ENCODE assay signal across 8 cellular contexts in genomic region chr16:57284206-57284951, GRCh38. TPM values are rescaled to one million over a fixed set of nuclear protein-coding genes. Genes with fewer than 3 reads are reported as not detected.
DNase-seq lines count a peak whose midpoint lies in the region; ATAC-seq and TF ChIP-seq lines count a peak whose summit lies in the region.

Gene PLLP (minus strand): TSS chr16:57284672. CDS start chr16:57284540, 132 bp downstream.

- peak within 1 kb of the TSS; percentile 4 for H3K27ac ChIP-seq in CD8-positive, alpha-beta memory T cell (ENCODE audit: low read depth, low read length)
- H3K27ac ChIP-seq in HUES48 (ENCODE audit: low read depth, low read length) (no peak within 1 kb of the TSS), dorsolateral prefrontal cortex (peak within 1 kb of the TSS; percentile 58 to 99 (median 95)), right lobe of liver (no peak within 1 kb of the TSS)

- H3K4me1 ChIP-seq in CD8-positive, alpha-beta memory T cell (ENCODE audit: insufficient read depth, low read length) = peaks cover 16% of the 10 kb centered on the region
- H3K4me1 ChIP-seq in HUES48 (ENCODE audit: control insufficient read depth, insufficient read depth, low read length) (no peaks in the 10 kb centered on the region), right lobe of liver (peaks cover 0 to 18% (median 7%) of the 10 kb centered on the region in 4 donors)

- no peaks in the 10 kb centered on the region for H3K9me3 Mint-ChIP-seq in CD8-positive, alpha-beta memory T cell
- no peaks in the 10 kb centered on the region for H3K9me3 Mint-ChIP-seq in activated CD4-positive, alpha-beta T cell treated with anti-CD3 and anti-CD28 coated beads, Interleukin-2, amount 10 ng/mL, durations not matched to agents 24 days and 14 days

- in situ Hi-C loops in G401 (cut with HindIII; ENCODE audit: low sequenced_read_pairs) = no loop called here

- TF ChIP-seq CTCF in dorsolateral prefrontal cortex (IDR thresholded peaks at IDR 0.05 in 54 of 56, conservative IDR thresholded peaks at IDR 0.05 in 2 of 56; ENCODE audit: low read depth in 1 of 56, partially characterized antibody in 56 of 56) (peak in 12 of 56 donors; percentile 7 to 29 (median 14)), right lobe of liver (IDR thresholded peaks at IDR 0.05) (no peak)

- POLR2A ChIA-PET in CD8-positive, alpha-beta memory T cell (lab: Charles Lee) = no interaction called here

- H3K4me3 ChIP-seq in CD8-positive, alpha-beta memory T cell (ENCODE audit: low read length) = peak within 1 kb of the TSS; percentile 53
- H3K4me3 ChIP-seq in HUES48 (ENCODE audit: low read depth, low read length) (peak within 1 kb of the TSS; percentile 72), dorsolateral prefrontal cortex (peak within 1 kb of the TSS; percentile 42 to 93 (median 75)), right lobe of liver (peak within 1 kb of the TSS; percentile 45 to 62 (median 52))

- peak; percentile 32 for TF ChIP-seq POLR2A in right lobe of liver (IDR thresholded peaks at IDR 0.05)

- no peaks in the 10 kb centered on the region for H3K36me3 ChIP-seq in CD8-positive, alpha-beta memory T cell (ENCODE audit: insufficient read depth, low read length)
- no peaks in the 10 kb centered on the region for H3K36me3 ChIP-seq in HUES48 (ENCODE audit: control insufficient read depth, insufficient read depth, low read length)
- no peaks in the 10 kb centered on the region for H3K36me3 ChIP-seq in right lobe of liver

- peak in 4 of 5 donors; percentile 13 to 59 (median 32) for DNase-seq in CD8-positive, alpha-beta memory T cell
- peak; percentile 86 for DNase-seq in activated CD4-positive, alpha-beta T cell treated with anti-CD3 and anti-CD28 coated beads, Interleukin-2, amount 10 ng/mL, durations not matched to agents 24 days and 14 days
- DNase-seq in dorsolateral prefrontal cortex (peak in 7 of 10 donors; percentile 17 to 81 (median 60)), right lobe of liver (peak in 2 of 3 donors; percentile 41 to 70), G401 (ENCODE audit: low spot score) (no peak)
- peak; percentile 15 for DNase-seq in stimulated activated CD8-positive, alpha-beta memory T cell treated with anti-CD3 and anti-CD28 coated beads, Interleukin-15, amount 100 ng/mL, for 1 hour (ENCODE audit: low read depth)

- peaks cover 17 to 24% of the 10 kb centered on the region in 2 donors for H3K27me3 Mint-ChIP-seq in CD8-positive, alpha-beta memory T cell
- peaks cover 35% of the 10 kb centered on the region for H3K27me3 Mint-ChIP-seq in activated CD4-positive, alpha-beta T cell treated with anti-CD3 and anti-CD28 coated beads, Interleukin-2, amount 10 ng/mL, durations not matched to agents 24 days and 14 days

- peak within 1 kb of the TSS in 1 of 8 donors; percentile 21 for H3K27ac Mint-ChIP-seq in CD8-positive, alpha-beta memory T cell
- H3K27ac Mint-ChIP-seq in activated CD4-positive, alpha-beta T cell treated with anti-CD3 and anti-CD28 coated beads, Interleukin-2, amount 10 ng/mL, durations not matched to agents 24 days and 14 days = peak within 1 kb of the TSS; percentile 63

- intact Hi-C loops in activated CD4-positive, alpha-beta T cell treated with anti-CD3 and anti-CD28 coated beads, Interleukin-2, amount 10 ng/mL, durations not matched to agents 24 days and 14 days (cut with micrococcal nuclease) = loop anchor here (1.0 to 10.0 kb wide), 3 partner anchors 16 to 100 kb away; partner anchors contain the start of genes ARL2BP, PSME3IP1 and RSPRY1
- intact Hi-C loops in dorsolateral prefrontal cortex (cut with DNase I) (loop anchor here (2.0 to 5.0 kb wide), 3 partner anchors 22 to 97 kb away; partner anchors contain the start of genes ARL2BP (in 1 of the 2), PSME3IP1 (in 1 of the 2) and RSPRY1 (in 1 of the 2)), right lobe of liver (cut with DNase I) (no loop called here)

- H3K27me3 ChIP-seq in CD8-positive, alpha-beta memory T cell (ENCODE audit: insufficient read depth, low read length, poor library complexity, severe bottlenecking) = peaks cover 10% of the 10 kb centered on the region
- peaks cover 45% of the 10 kb centered on the region for H3K27me3 ChIP-seq in HUES48 (ENCODE audit: control insufficient read depth, insufficient read depth, low read length)
- H3K27me3 ChIP-seq in dorsolateral prefrontal cortex = peaks cover 0 to 17% (median 3%) of the 10 kb centered on the region in 45 donors
- H3K27me3 ChIP-seq in right lobe of liver = no peaks in the 10 kb centered on the region

- H3K9ac ChIP-seq in HUES48 (ENCODE audit: low read depth, low read length) = peak within 1 kb of the TSS; percentile 10; the same call in 1 of the 2 replicates

- H3K4me1 Mint-ChIP-seq in CD8-positive, alpha-beta memory T cell = peaks cover 7 to 19% (median 17%) of the 10 kb centered on the region in 3 donors
- peaks cover 21% of the 10 kb centered on the region for H3K4me1 Mint-ChIP-seq in activated CD4-positive, alpha-beta T cell treated with anti-CD3 and anti-CD28 coated beads, Interleukin-2, amount 10 ng/mL, durations not matched to agents 24 days and 14 days

- peak within 1 kb of the TSS; percentile 58 to 89 (median 71) for H3K4me3 Mint-ChIP-seq in CD8-positive, alpha-beta memory T cell
- H3K4me3 Mint-ChIP-seq in activated CD4-positive, alpha-beta T cell treated with anti-CD3 and anti-CD28 coated beads, Interleukin-2, amount 10 ng/mL, durations not matched to agents 24 days and 14 days = peak within 1 kb of the TSS; percentile 77

- CTCF ChIA-PET in CD8-positive, alpha-beta memory T cell (lab: Charles Lee) = no interaction called here

- WGBS in right lobe of liver (ENCODE audit: insufficient coverage, low coverage, low lambda C conversion rate, missing lambda C conversion rate) = 4% methylated on average over 10 of the region's 95 CpGs

- ATAC-seq in right lobe of liver = peak; percentile 81 to 89 (median 88)
- ATAC-seq in HG03159 (IDR thresholded peaks at IDR 0.05; ENCODE audit: unreplicated experiment) = no peak

- no peaks in the 10 kb centered on the region for H3K36me3 Mint-ChIP-seq in CD8-positive, alpha-beta memory T cell
- H3K36me3 Mint-ChIP-seq in activated CD4-positive, alpha-beta T cell treated with anti-CD3 and anti-CD28 coated beads, Interleukin-2, amount 10 ng/mL, durations not matched to agents 24 days and 14 days (ENCODE audit: low read depth) = no peaks in the 10 kb centered on the region

- H3K9me3 ChIP-seq in CD8-positive, alpha-beta memory T cell (ENCODE audit: low read length) = no peaks in the 10 kb centered on the region
- no peaks in the 10 kb centered on the region for H3K9me3 ChIP-seq in HUES48 (ENCODE audit: control insufficient read depth, insufficient read depth, low read length)
- H3K9me3 ChIP-seq in right lobe of liver = no peaks in the 10 kb centered on the region

RNA-seq across cellular contexts. Expression of gene PLLP, which starts in this region (rescaled TPM):
- total RNA-seq in CD8-positive, alpha-beta memory T cell = under 1 TPM in 1 of 2 experiments, not detected in 1; 0.49 TPM
- 0.72 TPM for polyA plus RNA-seq in CD8-positive, alpha-beta memory T cell
- not detected in 2 replicates for total RNA-seq in activated CD4-positive, alpha-beta T cell treated with anti-CD3 and anti-CD28 coated beads, Interleukin-2, amount 10 ng/mL, durations not matched to agents 24 days and 14 days
- total RNA-seq in dorsolateral prefrontal cortex = 100 to 1,000 TPM in 55 of 120 experiments, 10 to 100 TPM in 65; 20.8 to 459 (median 91.3) TPM
- total RNA-seq in right lobe of liver = 1 to 10 TPM; 2.1 to 7.4 (median 3.8) TPM
- total RNA-seq in G401 (2014; rRNA removed; shearing (Covaris generic)) = 1.5 and 2.7 TPM in 2 replicates

Comparison
In these comparisons a context has a peak if more than half of its experiments do, and no peak if none do; other contexts are left out.
1. Peak in DNase-seq, H3K4me3 ChIP-seq and H3K27ac ChIP-seq in CD8-positive, alpha-beta memory T cell; RNA of the gene not detected or under 1 TPM.
2. Peak in DNase-seq in activated CD4-positive, alpha-beta T cell treated with anti-CD3 and anti-CD28 coated beads, Interleukin-2, amount 10 ng/mL, durations not matched to agents 24 days and 14 days; RNA of the gene not detected or under 1 TPM.
3. H3K27ac ChIP-seq: peak in dorsolateral prefrontal cortex (59 of 59); none in HUES48 (single experiment) and right lobe of liver (0 of 3).
4. intact Hi-C loops: an anchor here in activated CD4-positive, alpha-beta T cell treated with anti-CD3 and anti-CD28 coated beads, Interleukin-2, amount 10 ng/mL, durations not matched to agents 24 days and 14 days (1.0 to 10.0 kb wide) and dorsolateral prefrontal cortex (2.0 to 5.0 kb wide); none called in right lobe of liver.
5. Peak in every context shown above with its lines, with median percentiles within 50 percentile points of each other: H3K4me3 ChIP-seq.